Comparison of ENCODE assay signal across 8 cellular contexts in genomic region chr12:55817352-55818139, GRCh38. TPM values are rescaled to one million over a fixed set of nuclear protein-coding genes. Genes with fewer than 3 reads are reported as not detected.
DNase-seq lines count a peak whose midpoint lies in the region; ATAC-seq and TF ChIP-seq lines count a peak whose summit lies in the region.

ORMDL2 (plus strand) TSS chr12:55818041; CDS start chr12:55819000, 959 bp downstream.
SARNP (minus strand) TSS chr12:55817724; CDS start chr12:55817701, 23 bp downstream.

- peak within 1 kb of the TSS; percentile 41 for H3K27ac ChIP-seq in temporal lobe (ENCODE audit: low read depth, low read length)

- peaks cover 49% of the 10 kb centered on the region for H3K4me1 Mint-ChIP-seq in activated naive CD4-positive, alpha-beta T cell treated with anti-CD3 and anti-CD28 coated beads, Interleukin-2, amount 50 U/mL, for 24 hours

- peak; percentile 96 for ATAC-seq in HG02623 (IDR thresholded peaks at IDR 0.05; ENCODE audit: unreplicated experiment)
- ATAC-seq in SK-N-SH treated with all-trans-retinoic acid at 6 μM for 48 hours, result peak; percentile 97

- H3K36me3 Mint-ChIP-seq in activated naive CD4-positive, alpha-beta T cell treated with anti-CD3 and anti-CD28 coated beads, Interleukin-2, amount 50 U/mL, for 24 hours, result peaks cover 3% of the 10 kb centered on the region

- H3K27me3 Mint-ChIP-seq in activated naive CD4-positive, alpha-beta T cell treated with anti-CD3 and anti-CD28 coated beads, Interleukin-2, amount 50 U/mL, for 24 hours, result no peaks in the 10 kb centered on the region

- peak; percentile 95 for DNase-seq in GM10266 (ENCODE audit: extremely low spot score)
- DNase-seq in NCI-H1092 treated with DMSO at 0.1 percent for 48 hours (lab: John Stamatoyannopoulos, UW), result peak; percentile 99
- DNase-seq in glomerular endothelial cell (ENCODE audit: extremely low read depth, low read depth, low spot score), result peak; percentile 100
- DNase-seq in occipital lobe (lab: John Stamatoyannopoulos, UW), result peak; percentile 99

- TF ChIP-seq CTCF in GM10266 (IDR thresholded peaks at IDR 0.05; ENCODE audit: control insufficient read depth, insufficient read depth, low read depth, missing control alignments), result no peak

- H3K4me3 Mint-ChIP-seq in activated naive CD4-positive, alpha-beta T cell treated with anti-CD3 and anti-CD28 coated beads, Interleukin-2, amount 50 U/mL, for 24 hours, result no peak within 1 kb of the TSS

- H3K27ac Mint-ChIP-seq in activated naive CD4-positive, alpha-beta T cell treated with anti-CD3 and anti-CD28 coated beads, Interleukin-2, amount 50 U/mL, for 24 hours, result peak within 1 kb of the TSS; percentile 32

- no peaks in the 10 kb centered on the region for H3K9me3 Mint-ChIP-seq in activated naive CD4-positive, alpha-beta T cell treated with anti-CD3 and anti-CD28 coated beads, Interleukin-2, amount 50 U/mL, for 24 hours

TF ChIP-seq in SK-N-SH treated with all-trans-retinoic acid at 6 μM for 48 hours, 23 proteins besides CTCF, POLR2A, EP300 and RAD21:
- no peak for TF ChIP-seq ESRRG (CRISPR knock-in tag; IDR thresholded peaks at IDR 0.05)
- no peak for TF ChIP-seq SNAI2 (CRISPR knock-in tag; IDR thresholded peaks at IDR 0.05)
- no peak for TF ChIP-seq TSHZ2 (CRISPR knock-in tag; IDR thresholded peaks at IDR 0.05)
- TF ChIP-seq TCF4 (CRISPR knock-in tag; IDR thresholded peaks at IDR 0.05; ENCODE audit: borderline replicate concordance), result no peak
- TF ChIP-seq TOX (CRISPR knock-in tag; IDR thresholded peaks at IDR 0.05; ENCODE audit: borderline replicate concordance), result no peak
- TF ChIP-seq ZNF565 (CRISPR knock-in tag; conservative IDR thresholded peaks at IDR 0.05; ENCODE audit: low read depth), result no peak
- TF ChIP-seq POU6F1 (CRISPR knock-in tag; IDR thresholded peaks at IDR 0.05; ENCODE audit: borderline replicate concordance, low read depth), result no peak
- no peak for TF ChIP-seq CREB5 (CRISPR knock-in tag; IDR thresholded peaks at IDR 0.05; ENCODE audit: low read depth)
- no peak for TF ChIP-seq PPARA (CRISPR knock-in tag; IDR thresholded peaks at IDR 0.05; ENCODE audit: borderline replicate concordance)
- TF ChIP-seq ZNF70 (CRISPR knock-in tag; IDR thresholded peaks at IDR 0.05), result no peak
TF ChIP-seq in SK-N-SH treated with all-trans-retinoic acid at 6 μM for 48 hours: peak in this region for 0.

RNA-seq across cellular contexts. Expression of gene ORMDL2, which starts in this region (rescaled TPM):
- total RNA-seq in glomerular endothelial cell, result 22.9 and 31.3 TPM in 2 replicates
- 6.2 TPM for total RNA-seq in occipital lobe
- 3.0 TPM for total RNA-seq in temporal lobe

RNA-seq across cellular contexts. Expression of gene SARNP, which starts in this region (rescaled TPM):
- 94.4 and 103 TPM in 2 replicates for total RNA-seq in glomerular endothelial cell
- total RNA-seq in occipital lobe, result 84.7 TPM
- total RNA-seq in temporal lobe, result 49.2 TPM

Comparison
In these comparisons a context has a peak if more than half of its experiments do, and no peak if none do; other contexts are left out.
1. Peak in every context shown above with its lines: DNase-seq, ATAC-seq and H3K27ac ChIP-seq.